Comparison of ENCODE assay signal across 1 cellular context in genomic region chr17:81483085-81483861, GRCh38.
TF ChIP-seq lines count a peak whose summit lies in the region.

No MANE protein-coding gene starts in this region.

TF ChIP-seq in HepG2, 621 proteins besides CTCF, POLR2A, EP300 and RAD21 (continued from another document and continues in another):
- TF ChIP-seq ZBTB10 (CRISPR knock-in tag; IDR thresholded peaks at IDR 0.05; ENCODE audit: borderline replicate concordance), result no peak
- TF ChIP-seq HIVEP1 (CRISPR knock-in tag; IDR thresholded peaks at IDR 0.05), result 0 out of 2 replicates have a peak, but pooled peaks have one; percentile 18
- TF ChIP-seq, protein P1, sequence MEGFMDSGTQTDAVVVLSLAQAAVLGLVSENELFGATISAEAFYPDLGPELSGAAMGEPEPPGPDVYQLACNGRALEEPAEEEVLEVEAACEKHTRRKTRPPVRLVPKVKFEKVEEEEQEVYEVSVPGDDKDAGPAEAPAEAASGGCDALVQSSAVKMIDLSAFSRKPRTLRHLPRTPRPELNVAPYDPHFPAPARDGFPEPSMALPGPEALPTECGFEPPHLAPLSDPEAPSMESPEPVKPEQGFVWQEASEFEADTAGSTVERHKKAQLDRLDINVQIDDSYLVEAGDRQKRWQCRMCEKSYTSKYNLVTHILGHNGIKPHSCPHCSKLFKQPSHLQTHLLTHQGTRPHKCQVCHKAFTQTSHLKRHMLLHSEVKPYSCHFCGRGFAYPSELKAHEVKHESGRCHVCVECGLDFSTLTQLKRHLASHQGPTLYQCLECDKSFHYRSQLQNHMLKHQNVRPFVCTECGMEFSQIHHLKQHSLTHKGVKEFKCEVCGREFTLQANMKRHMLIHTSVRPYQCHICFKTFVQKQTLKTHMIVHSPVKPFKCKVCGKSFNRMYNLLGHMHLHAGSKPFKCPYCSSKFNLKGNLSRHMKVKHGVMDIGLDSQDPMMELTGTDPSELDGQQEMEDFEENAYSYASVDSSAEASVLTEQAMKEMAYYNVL (CRISPR knock-in tag; IDR thresholded peaks at IDR 0.05; ENCODE audit: borderline replicate concordance), result 0 out of 2 replicates have a peak, but pooled peaks have one; percentile 4
- no peak for TF ChIP-seq ZNF333 (CRISPR knock-in tag; IDR thresholded peaks at IDR 0.05; ENCODE audit: borderline replicate concordance)
- TF ChIP-seq, protein P2, sequence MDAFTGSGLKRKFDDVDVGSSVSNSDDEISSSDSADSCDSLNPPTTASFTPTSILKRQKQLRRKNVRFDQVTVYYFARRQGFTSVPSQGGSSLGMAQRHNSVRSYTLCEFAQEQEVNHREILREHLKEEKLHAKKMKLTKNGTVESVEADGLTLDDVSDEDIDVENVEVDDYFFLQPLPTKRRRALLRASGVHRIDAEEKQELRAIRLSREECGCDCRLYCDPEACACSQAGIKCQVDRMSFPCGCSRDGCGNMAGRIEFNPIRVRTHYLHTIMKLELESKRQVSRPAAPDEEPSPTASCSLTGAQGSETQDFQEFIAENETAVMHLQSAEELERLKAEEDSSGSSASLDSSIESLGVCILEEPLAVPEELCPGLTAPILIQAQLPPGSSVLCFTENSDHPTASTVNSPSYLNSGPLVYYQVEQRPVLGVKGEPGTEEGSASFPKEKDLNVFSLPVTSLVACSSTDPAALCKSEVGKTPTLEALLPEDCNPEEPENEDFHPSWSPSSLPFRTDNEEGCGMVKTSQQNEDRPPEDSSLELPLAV (CRISPR knock-in tag; conservative IDR thresholded peaks at IDR 0.05; ENCODE audit: low read depth), result no peak
- peak; percentile 73; the same call in 1 of the 2 replicates for TF ChIP-seq EED (CRISPR knock-in tag; IDR thresholded peaks at IDR 0.05)
- TF ChIP-seq, protein P3, sequence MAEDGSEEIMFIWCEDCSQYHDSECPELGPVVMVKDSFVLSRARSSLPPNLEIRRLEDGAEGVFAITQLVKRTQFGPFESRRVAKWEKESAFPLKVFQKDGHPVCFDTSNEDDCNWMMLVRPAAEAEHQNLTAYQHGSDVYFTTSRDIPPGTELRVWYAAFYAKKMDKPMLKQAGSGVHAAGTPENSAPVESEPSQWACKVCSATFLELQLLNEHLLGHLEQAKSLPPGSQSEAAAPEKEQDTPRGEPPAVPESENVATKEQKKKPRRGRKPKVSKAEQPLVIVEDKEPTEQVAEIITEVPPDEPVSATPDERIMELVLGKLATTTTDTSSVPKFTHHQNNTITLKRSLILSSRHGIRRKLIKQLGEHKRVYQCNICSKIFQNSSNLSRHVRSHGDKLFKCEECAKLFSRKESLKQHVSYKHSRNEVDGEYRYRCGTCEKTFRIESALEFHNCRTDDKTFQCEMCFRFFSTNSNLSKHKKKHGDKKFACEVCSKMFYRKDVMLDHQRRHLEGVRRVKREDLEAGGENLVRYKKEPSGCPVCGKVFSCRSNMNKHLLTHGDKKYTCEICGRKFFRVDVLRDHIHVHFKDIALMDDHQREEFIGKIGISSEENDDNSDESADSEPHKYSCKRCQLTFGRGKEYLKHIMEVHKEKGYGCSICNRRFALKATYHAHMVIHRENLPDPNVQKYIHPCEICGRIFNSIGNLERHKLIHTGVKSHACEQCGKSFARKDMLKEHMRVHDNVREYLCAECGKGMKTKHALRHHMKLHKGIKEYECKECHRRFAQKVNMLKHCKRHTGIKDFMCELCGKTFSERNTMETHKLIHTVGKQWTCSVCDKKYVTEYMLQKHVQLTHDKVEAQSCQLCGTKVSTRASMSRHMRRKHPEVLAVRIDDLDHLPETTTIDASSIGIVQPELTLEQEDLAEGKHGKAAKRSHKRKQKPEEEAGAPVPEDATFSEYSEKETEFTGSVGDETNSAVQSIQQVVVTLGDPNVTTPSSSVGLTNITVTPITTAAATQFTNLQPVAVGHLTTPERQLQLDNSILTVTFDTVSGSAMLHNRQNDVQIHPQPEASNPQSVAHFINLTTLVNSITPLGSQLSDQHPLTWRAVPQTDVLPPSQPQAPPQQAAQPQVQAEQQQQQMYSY (CRISPR knock-in tag; IDR thresholded peaks at IDR 0.05), result no peak
- TF ChIP-seq, protein P4, sequence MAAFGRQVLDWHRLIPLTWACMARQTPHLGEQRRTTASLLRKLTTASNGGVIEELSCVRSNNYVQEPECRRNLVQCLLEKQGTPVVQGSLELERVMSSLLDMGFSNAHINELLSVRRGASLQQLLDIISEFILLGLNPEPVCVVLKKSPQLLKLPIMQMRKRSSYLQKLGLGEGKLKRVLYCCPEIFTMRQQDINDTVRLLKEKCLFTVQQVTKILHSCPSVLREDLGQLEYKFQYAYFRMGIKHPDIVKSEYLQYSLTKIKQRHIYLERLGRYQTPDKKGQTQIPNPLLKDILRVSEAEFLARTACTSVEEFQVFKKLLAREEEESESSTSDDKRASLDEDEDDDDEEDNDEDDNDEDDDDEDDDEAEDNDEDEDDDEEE (CRISPR knock-in tag; IDR thresholded peaks at IDR 0.05), result 0 out of 2 replicates have a peak, but pooled peaks have one; percentile 12
- TF ChIP-seq ZNF180 (CRISPR knock-in tag; IDR thresholded peaks at IDR 0.05; ENCODE audit: borderline replicate concordance, low read depth), result no peak
- TF ChIP-seq ZNF441 (CRISPR knock-in tag; IDR thresholded peaks at IDR 0.05; ENCODE audit: borderline replicate concordance), result no peak
- peak; percentile 68; the same call in 1 of the 2 replicates for TF ChIP-seq ZNF770 (CRISPR knock-in tag; IDR thresholded peaks at IDR 0.05)
- peak; percentile 52; the same call in 1 of the 2 replicates for TF ChIP-seq THAP9 (CRISPR knock-in tag; IDR thresholded peaks at IDR 0.05; ENCODE audit: borderline replicate concordance)
- TF ChIP-seq TFAP4 (IDR thresholded peaks at IDR 0.05; ENCODE audit: borderline replicate concordance, low read depth), result peak; percentile 81; the same call in 1 of the 2 replicates
- TF ChIP-seq MATR3 (CRISPR knock-in tag; IDR thresholded peaks at IDR 0.05), result no peak
- TF ChIP-seq, protein P5, sequence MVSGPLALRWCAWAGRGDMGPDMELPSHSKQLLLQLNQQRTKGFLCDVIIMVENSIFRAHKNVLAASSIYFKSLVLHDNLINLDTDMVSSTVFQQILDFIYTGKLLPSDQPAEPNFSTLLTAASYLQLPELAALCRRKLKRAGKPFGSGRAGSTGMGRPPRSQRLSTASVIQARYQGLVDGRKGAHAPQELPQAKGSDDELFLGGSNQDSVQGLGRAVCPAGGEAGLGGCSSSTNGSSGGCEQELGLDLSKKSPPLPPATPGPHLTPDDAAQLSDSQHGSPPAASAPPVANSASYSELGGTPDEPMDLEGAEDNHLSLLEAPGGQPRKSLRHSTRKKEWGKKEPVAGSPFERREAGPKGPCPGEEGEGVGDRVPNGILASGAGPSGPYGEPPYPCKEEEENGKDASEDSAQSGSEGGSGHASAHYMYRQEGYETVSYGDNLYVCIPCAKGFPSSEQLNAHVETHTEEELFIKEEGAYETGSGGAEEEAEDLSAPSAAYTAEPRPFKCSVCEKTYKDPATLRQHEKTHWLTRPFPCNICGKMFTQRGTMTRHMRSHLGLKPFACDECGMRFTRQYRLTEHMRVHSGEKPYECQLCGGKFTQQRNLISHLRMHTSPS (CRISPR knock-in tag; IDR thresholded peaks at IDR 0.05; ENCODE audit: low read depth), result no peak
- no peak for TF ChIP-seq BATF2 (CRISPR knock-in tag; IDR thresholded peaks at IDR 0.05)
- peak; percentile 23; the same call in 1 of the 2 replicates for TF ChIP-seq ETV5 (CRISPR knock-in tag; IDR thresholded peaks at IDR 0.05; ENCODE audit: borderline replicate concordance)
- TF ChIP-seq EZH2 (conservative IDR thresholded peaks at IDR 0.05; ENCODE audit: low read depth, low read length), result no peak
- TF ChIP-seq MAZ (IDR thresholded peaks at IDR 0.05; ENCODE audit: borderline replicate concordance, low read depth, low read length), result no peak
- TF ChIP-seq MAZ (CRISPR knock-in tag; IDR thresholded peaks at IDR 0.05; ENCODE audit: low read depth), result no peak
- no peak for TF ChIP-seq JARID2 (CRISPR knock-in tag; IDR thresholded peaks at IDR 0.05; ENCODE audit: insufficient replicate concordance)
- TF ChIP-seq MXD4 (CRISPR knock-in tag; IDR thresholded peaks at IDR 0.05), result no peak
- TF ChIP-seq, protein P6, sequence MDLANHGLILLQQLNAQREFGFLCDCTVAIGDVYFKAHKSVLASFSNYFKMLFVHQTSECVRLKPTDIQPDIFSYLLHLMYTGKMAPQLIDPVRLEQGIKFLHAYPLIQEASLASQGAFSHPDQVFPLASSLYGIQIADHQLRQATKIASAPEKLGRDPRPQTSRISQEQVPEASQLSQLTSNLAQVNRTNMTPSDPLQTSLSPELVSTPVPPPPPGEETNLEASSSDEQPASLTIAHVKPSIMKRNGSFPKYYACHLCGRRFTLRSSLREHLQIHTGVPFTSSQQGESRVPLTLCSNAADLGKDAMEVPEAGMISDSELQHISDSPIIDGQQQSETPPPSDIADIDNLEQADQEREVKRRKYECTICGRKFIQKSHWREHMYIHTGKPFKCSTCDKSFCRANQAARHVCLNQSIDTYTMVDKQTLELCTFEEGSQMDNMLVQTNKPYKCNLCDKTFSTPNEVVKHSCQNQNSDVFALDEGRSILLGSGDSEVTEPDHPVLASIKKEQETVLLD (CRISPR knock-in tag; IDR thresholded peaks at IDR 0.05; ENCODE audit: low read depth), result no peak
- no peak for TF ChIP-seq ZNF619 (CRISPR knock-in tag; IDR thresholded peaks at IDR 0.05)
- TF ChIP-seq KAT2B (IDR thresholded peaks at IDR 0.05; ENCODE audit: borderline replicate concordance, low read depth, low read length), result no peak
- no peak for TF ChIP-seq KMT2B (CRISPR knock-in tag; IDR thresholded peaks at IDR 0.05)
- TF ChIP-seq FLYWCH1 (CRISPR knock-in tag; IDR thresholded peaks at IDR 0.05), result no peak
- TF ChIP-seq CREB1 (IDR thresholded peaks at IDR 0.05), result no peak
- TF ChIP-seq CREB1 (CRISPR knock-in tag; IDR thresholded peaks at IDR 0.05), result no peak
- no peak for TF ChIP-seq SNRNP70 (IDR thresholded peaks at IDR 0.05; ENCODE audit: low read depth, low read length)
- no peak for TF ChIP-seq ZNF644 (CRISPR knock-in tag; IDR thresholded peaks at IDR 0.05; ENCODE audit: low read depth)
- TF ChIP-seq HNRNPL (IDR thresholded peaks at IDR 0.05; ENCODE audit: low read depth, low read length), result peak; percentile 87
- TF ChIP-seq SAP130 (CRISPR knock-in tag; IDR thresholded peaks at IDR 0.05; ENCODE audit: low read depth), result peak; percentile 48; the same call in 1 of the 2 replicates
- no peak for TF ChIP-seq ZNF121 (CRISPR knock-in tag; IDR thresholded peaks at IDR 0.05)
